Comparison of ENCODE assay signal across 12 cellular contexts in the genomic region with DNA sequence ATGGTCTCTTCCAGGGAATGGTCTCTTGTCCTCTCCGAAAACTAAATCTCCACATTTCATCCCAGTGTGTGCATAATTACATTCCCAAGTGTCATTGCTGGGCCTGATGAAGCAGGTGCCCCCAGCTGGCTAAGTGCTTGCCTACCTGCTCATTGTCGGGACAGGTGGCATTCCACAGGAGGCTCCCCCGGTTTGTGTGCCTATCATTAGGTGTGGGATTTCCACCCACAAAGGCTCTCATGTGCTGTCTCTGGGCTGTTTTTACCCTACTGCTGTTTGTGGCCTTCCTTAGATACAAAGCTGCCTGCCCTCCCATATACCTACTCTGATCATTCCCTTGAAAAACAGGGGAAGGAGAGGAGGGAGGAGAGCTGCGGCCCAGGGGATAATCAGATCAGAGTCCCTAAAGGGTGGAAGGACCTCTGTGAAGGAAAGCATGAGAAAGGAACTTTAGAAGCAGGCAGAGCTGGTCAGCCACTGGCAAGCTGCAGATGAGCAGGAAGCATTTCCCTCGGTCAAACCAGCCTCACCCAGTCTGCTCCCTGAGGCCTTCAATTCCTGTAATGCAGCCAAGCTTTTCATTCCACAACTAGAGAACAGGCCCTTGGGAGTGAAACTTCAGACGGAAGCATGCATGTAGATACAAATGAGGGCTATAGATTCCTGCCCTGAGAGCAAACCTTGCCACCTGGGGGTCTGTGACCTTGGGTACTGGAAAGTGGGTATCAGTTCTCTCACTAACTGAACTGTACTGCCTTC.
DNase-seq lines count a peak whose midpoint lies in the region; ATAC-seq and TF ChIP-seq lines count a peak whose summit lies in the region.
"Had no signal": no experiment of that assay in that cellular context is flagged by ENCODE, and none has a peak within 500 bp of the region (broad histone marks: within the 10 kb centered on the region; RNA-seq: fewer than 3 reads in every experiment).

No MANE protein-coding gene starts in this region.

- H3K36me3 Mint-ChIP-seq in activated naive CD4-positive, alpha-beta T cell treated with anti-CD3 and anti-CD28 coated beads for 36 hours (ENCODE audit: low read depth), result no peaks in the 10 kb centered on the region

- H2BK120ac ChIP-seq in neuronal stem cell (ENCODE audit: low read depth, low read length), result no peak overlapping the region

- H3K4me1 ChIP-seq in BLaER1 (peaks cover 42% of the 10 kb centered on the region), Panc1 (ENCODE audit: control insufficient read depth, insufficient read depth, low read length) (peaks cover 55% of the 10 kb centered on the region), neuronal stem cell (ENCODE audit: control insufficient read depth in 2 of 2, insufficient read depth in 1 of 2, low read depth in 1 of 2, low read length in 2 of 2) (peaks cover 28 to 34% of the 10 kb centered on the region in 2 donors)
- H3K4me1 ChIP-seq: HAP-1 had no signal

- H3K27me3 Mint-ChIP-seq in activated naive CD4-positive, alpha-beta T cell treated with anti-CD3 and anti-CD28 coated beads for 36 hours (ENCODE audit: low read depth), result peaks cover 8% of the 10 kb centered on the region

- no peak overlapping the region for H4K91ac ChIP-seq in neuronal stem cell (ENCODE audit: low read depth, low read length, poor library complexity)

- peaks cover 25% of the 10 kb centered on the region for H3K4me1 Mint-ChIP-seq in activated naive CD4-positive, alpha-beta T cell treated with anti-CD3 and anti-CD28 coated beads for 36 hours (ENCODE audit: low read depth)

- H3K4me3 ChIP-seq in BLaER1 (no peak overlapping the region), Panc1 (ENCODE audit: low read depth in 2 of 2, low read length in 2 of 2) (no peak overlapping the region), fibroblast of villous mesenchyme (ENCODE audit: low read depth, low read length) (no peak overlapping the region), neuronal stem cell (ENCODE audit: low read length in 2 of 2) (no peak overlapping the region)
- H3K4me3 ChIP-seq: HAP-1, transverse colon had no signal

- H3K14ac ChIP-seq in neuronal stem cell (ENCODE audit: low read length), result no peak overlapping the region

- H3K27me3 ChIP-seq in BLaER1, result no peaks in the 10 kb centered on the region
- H3K27me3 ChIP-seq in Panc1 (ENCODE audit: control insufficient read depth, insufficient read depth, low read length), result no peaks in the 10 kb centered on the region
- no peaks in the 10 kb centered on the region for H3K27me3 ChIP-seq in neuronal stem cell (ENCODE audit: control insufficient read depth in 3 of 3, insufficient read depth in 3 of 3, low read depth in 1 of 3, low read length in 3 of 3)
- H3K27me3 ChIP-seq: transverse colon had no signal

- peak; percentile 73 for ATAC-seq in Panc1
- no peak for ATAC-seq in GM18511 (IDR thresholded peaks at IDR 0.05; ENCODE audit: unreplicated experiment)

- CTCF ChIA-PET in Panc1 (lab: Charles Lee), result no interaction called here
- CTCF ChIA-PET in activated naive CD4-positive, alpha-beta T cell treated with anti-CD3 and anti-CD28 coated beads for 36 hours (lab: Charles Lee), result no interaction called here

- DNase-seq in Panc1 (ENCODE audit: low read depth, low spot score) (no peak), fibroblast of villous mesenchyme (ENCODE audit: low read depth) (peak; percentile 78), neuronal stem cell (ENCODE audit: low spot score) (no peak), cerebellar nuclear complex (lab: John Stamatoyannopoulos, UW) (no peak), activated gamma-delta T cell treated with Interleukin-2 at 50 U/mL for 16 hours (no peak)
- DNase-seq in activated naive CD4-positive, alpha-beta T cell treated with anti-CD3 and anti-CD28 coated beads for 36 hours, result no peak
- DNase-seq: cortex of kidney, transverse colon had no signal

- TF ChIP-seq CTCF in Panc1 (IDR thresholded peaks at IDR 0.05), result no peak
- TF ChIP-seq CTCF in fibroblast of villous mesenchyme (IDR thresholded peaks at IDR 0.05; ENCODE audit: insufficient read depth, low read depth, low read length), result no peak

- no peak overlapping the region for H2BK15ac ChIP-seq in neuronal stem cell (ENCODE audit: low read length)

- no peak overlapping the region for H2BK5ac ChIP-seq in neuronal stem cell (ENCODE audit: low read length)

- H3K4me2 ChIP-seq in BLaER1 (peak overlapping the region; percentile 58), neuronal stem cell (ENCODE audit: insufficient read depth, low read length, poor library complexity, severe bottlenecking) (no peak overlapping the region)

- no TSS peak for BruUV-seq in Panc1 (replicated peaks; lab: Mats Ljungman, UMichigan)

- H3K18ac ChIP-seq in neuronal stem cell (ENCODE audit: low read length), result peak overlapping the region; percentile 50

- H3K9me3 ChIP-seq in BLaER1 (no peaks in the 10 kb centered on the region), Panc1 (ENCODE audit: control insufficient read depth, insufficient read depth, low read depth, low read length) (no peaks in the 10 kb centered on the region), neuronal stem cell (replicated peaks in 1 of 2; ENCODE audit: control insufficient read depth in 2 of 2, insufficient read depth in 1 of 2, low read depth in 1 of 2, low read length in 2 of 2) (no peaks in the 10 kb centered on the region)
- H3K9me3 ChIP-seq: HAP-1, neutrophil, transverse colon had no signal

- no peaks in the 10 kb centered on the region for H3K9me3 Mint-ChIP-seq in activated naive CD4-positive, alpha-beta T cell treated with anti-CD3 and anti-CD28 coated beads for 36 hours

- no peaks in the 10 kb centered on the region for H3K36me3 ChIP-seq in BLaER1
- H3K36me3 ChIP-seq in Panc1 (ENCODE audit: control insufficient read depth, insufficient read depth, low read length), result no peaks in the 10 kb centered on the region
- no peaks in the 10 kb centered on the region for H3K36me3 ChIP-seq in neuronal stem cell (replicated peaks in 1 of 2; ENCODE audit: control insufficient read depth in 2 of 2, insufficient read depth in 2 of 2, low read length in 2 of 2)
- H3K36me3 ChIP-seq: HAP-1, neutrophil, transverse colon had no signal

- no peak overlapping the region for H3K4ac ChIP-seq in neuronal stem cell (ENCODE audit: low read length)

- no peak overlapping the region for H3K4me3 Mint-ChIP-seq in activated naive CD4-positive, alpha-beta T cell treated with anti-CD3 and anti-CD28 coated beads for 36 hours

- in situ Hi-C loops in Panc1 (cut with HindIII; ENCODE audit: low pct_unique_long_range_greater_than_20kb, low sequenced_read_pairs), result no loop called here

- no CpG with 5 or more reads among the region's 6 CpGs for WGBS in neuronal stem cell (ENCODE audit: extremely low coverage in 2 of 2, insufficient read length in 2 of 2, insufficient replicate concordance in 1 of 2), 2 donors

- intact Hi-C loops in Panc1 (cut with micrococcal nuclease; ENCODE audit: unreplicated experiment), result no loop called here
- intact Hi-C loops in activated naive CD4-positive, alpha-beta T cell treated with anti-CD3 and anti-CD28 coated beads for 36 hours (cut with micrococcal nuclease), result no loop called here

- H3K27ac Mint-ChIP-seq in activated naive CD4-positive, alpha-beta T cell treated with anti-CD3 and anti-CD28 coated beads for 36 hours, result no peak overlapping the region

- H4K8ac ChIP-seq in neuronal stem cell (ENCODE audit: low read depth, low read length), result no peak overlapping the region

- no peak overlapping the region for H3K27ac ChIP-seq in BLaER1
- peak overlapping the region; percentile 68 for H3K27ac ChIP-seq in Panc1 (ENCODE audit: low read length)
- no peak overlapping the region for H3K27ac ChIP-seq in neuronal stem cell (replicated peaks; ENCODE audit: low read length)
- H3K27ac ChIP-seq: neutrophil had no signal

- H3K79me1 ChIP-seq in neuronal stem cell (ENCODE audit: low read depth, low read length), result no peaks in the 10 kb centered on the region

- H2AK5ac ChIP-seq in neuronal stem cell (ENCODE audit: low read depth, low read length), result peak overlapping the region; percentile 23

- POLR2A ChIA-PET in Panc1 (lab: Charles Lee), result interaction anchor here (0.6 kb wide), 2 partner anchors 40 to 1557 kb away, joined by 3 read pairs; no protein-coding TSS in a partner anchor

- H3K9ac ChIP-seq in BLaER1, result no peak overlapping the region
- H3K9ac ChIP-seq in neuronal stem cell (ENCODE audit: low read depth, low read length, poor library complexity), result no peak overlapping the region

- peak overlapping the region; percentile 47 for H2AFZ ChIP-seq in neuronal stem cell (ENCODE audit: low read length)

- H2BK12ac ChIP-seq in neuronal stem cell (ENCODE audit: low read length), result no peak overlapping the region

- no peak overlapping the region for H3K23ac ChIP-seq in neuronal stem cell (ENCODE audit: low read depth, low read length, poor library complexity)

- no peaks in the 10 kb centered on the region for H4K20me1 ChIP-seq in BLaER1
